ENCODE assay signal across 8 cellular contexts in genomic region chr20:25310921-25311728, GRCh38.
A peak's percentile ranks its signal among the peaks of the same experiment; 100 is the strongest.
DNase-seq lines count a peak whose midpoint lies in the region; ATAC-seq and TF ChIP-seq lines count a peak whose summit lies in the region.

No MANE protein-coding gene starts in this region.

- DNase-seq in EH (ENCODE audit: low read depth) (peak; percentile 99), RWPE1 (ENCODE audit: low spot score) (no peak), fibroblast of lung (ENCODE audit: low read depth in 2 of 2) (peak; percentile 81 to 95), NCI-H1417 treated with DMSO at 0.1 percent for 48 hours (lab: John Stamatoyannopoulos, UW) (no peak), NCI-H187 treated with DMSO at 0.1 percent for 48 hours (lab: John Stamatoyannopoulos, UW) (no peak)

- no peaks in the 10 kb centered on the region for H4K20me1 ChIP-seq in fibroblast of lung (ENCODE audit: control insufficient read depth, extremely low read depth, insufficient read depth, low read length)

- H3K36me3 ChIP-seq in fibroblast of lung (ENCODE audit: control insufficient read depth, insufficient read depth, low read length) = peaks cover 2% of the 10 kb centered on the region
- H3K36me3 ChIP-seq in rectal smooth muscle tissue (ENCODE audit: control insufficient read depth, insufficient read depth, low read length) = peaks cover 4% of the 10 kb centered on the region

- H3K9ac ChIP-seq in fibroblast of lung (ENCODE audit: insufficient read depth, low read length) = peak overlapping the region; percentile 77
- peak overlapping the region; percentile 13 for H3K9ac ChIP-seq in rectal smooth muscle tissue (ENCODE audit: low read length)

- H3K4me3 ChIP-seq in fibroblast of lung (replicated peaks in 1 of 4; ENCODE audit: control extremely low read depth in 1 of 4, insufficient read depth in 1 of 4, low read depth in 3 of 4, low read length in 4 of 4) (peak overlapping the region; percentile 29 to 42 (median 38)), rectal smooth muscle tissue (ENCODE audit: low read length) (peak overlapping the region; percentile 60)

- H3K27ac ChIP-seq in RWPE1 = peak overlapping the region; percentile 90
- peak overlapping the region; percentile 99 for H3K27ac ChIP-seq in fibroblast of lung (ENCODE audit: insufficient read depth, low read length)
- peak overlapping the region; percentile 67 for H3K27ac ChIP-seq in rectal smooth muscle tissue (ENCODE audit: low read depth, low read length)

- H3K27me3 ChIP-seq in fibroblast of lung (ENCODE audit: control insufficient read depth, insufficient read depth, low read length) (no peaks in the 10 kb centered on the region), rectal smooth muscle tissue (ENCODE audit: control insufficient read depth, insufficient read depth, low read length) (no peaks in the 10 kb centered on the region)

- no peak for TF ChIP-seq CTCF in RWPE1 (conservative IDR thresholded peaks at IDR 0.05; ENCODE audit: low read depth)
- no peak for TF ChIP-seq CTCF in fibroblast of lung (conservative IDR thresholded peaks at IDR 0.05 in 1 of 2, IDR thresholded peaks at IDR 0.05 in 1 of 2; ENCODE audit: low read depth in 1 of 2, low read length in 2 of 2)

- POLR2A ChIA-PET in RWPE1 (lab: Yijun Ruan, JAX; ENCODE audit: low non-redundant PET) = no interaction called here

- peak overlapping the region; percentile 98 for H3K4me2 ChIP-seq in fibroblast of lung (ENCODE audit: extremely low read depth, insufficient read depth, low read length)

- no peaks in the 10 kb centered on the region for H3K79me2 ChIP-seq in fibroblast of lung (ENCODE audit: control insufficient read depth, insufficient read depth, low read length)

- peak overlapping the region; percentile 56 for H2AFZ ChIP-seq in fibroblast of lung (ENCODE audit: low read length)

- no peaks in the 10 kb centered on the region for H3K9me3 ChIP-seq in fibroblast of lung (ENCODE audit: control insufficient read depth, insufficient read depth, low read depth, low read length)

- ATAC-seq in GM18502 (IDR thresholded peaks at IDR 0.05; ENCODE audit: poor library complexity, unreplicated experiment) = no peak
- ATAC-seq in GM21423 (IDR thresholded peaks at IDR 0.05; ENCODE audit: unreplicated experiment) = no peak

- peaks cover 39% of the 10 kb centered on the region for H3K4me1 ChIP-seq in fibroblast of lung (ENCODE audit: control insufficient read depth, extremely low read depth, insufficient read depth, low read length)
- H3K4me1 ChIP-seq in rectal smooth muscle tissue (ENCODE audit: control insufficient read depth, insufficient read depth, low read length) = peaks cover 16% of the 10 kb centered on the region

- CTCF ChIA-PET in RWPE1 (lab: Yijun Ruan, JAX) = interaction anchor here (0.6 to 1.3 kb wide), 4 partner anchors 26 to 673 kb away, joined by 3 to 5 read pairs (median 4); partner anchors contain the start of gene GINS1

Comparison
In these comparisons a context has a peak if more than half of its experiments do, and no peak if none do; other contexts are left out.
1. DNase-seq: peak in EH (single experiment) and fibroblast of lung (2 of 2); none in RWPE1 (single experiment), NCI-H1417 treated with DMSO at 0.1 percent for 48 hours (single experiment) and NCI-H187 treated with DMSO at 0.1 percent for 48 hours (single experiment).
2. Peak in every context shown above with its lines, with median percentiles within 50 percentile points of each other: H3K27ac ChIP-seq.